Comparison of ENCODE assay signal across 8 cellular contexts in the genomic region with DNA sequence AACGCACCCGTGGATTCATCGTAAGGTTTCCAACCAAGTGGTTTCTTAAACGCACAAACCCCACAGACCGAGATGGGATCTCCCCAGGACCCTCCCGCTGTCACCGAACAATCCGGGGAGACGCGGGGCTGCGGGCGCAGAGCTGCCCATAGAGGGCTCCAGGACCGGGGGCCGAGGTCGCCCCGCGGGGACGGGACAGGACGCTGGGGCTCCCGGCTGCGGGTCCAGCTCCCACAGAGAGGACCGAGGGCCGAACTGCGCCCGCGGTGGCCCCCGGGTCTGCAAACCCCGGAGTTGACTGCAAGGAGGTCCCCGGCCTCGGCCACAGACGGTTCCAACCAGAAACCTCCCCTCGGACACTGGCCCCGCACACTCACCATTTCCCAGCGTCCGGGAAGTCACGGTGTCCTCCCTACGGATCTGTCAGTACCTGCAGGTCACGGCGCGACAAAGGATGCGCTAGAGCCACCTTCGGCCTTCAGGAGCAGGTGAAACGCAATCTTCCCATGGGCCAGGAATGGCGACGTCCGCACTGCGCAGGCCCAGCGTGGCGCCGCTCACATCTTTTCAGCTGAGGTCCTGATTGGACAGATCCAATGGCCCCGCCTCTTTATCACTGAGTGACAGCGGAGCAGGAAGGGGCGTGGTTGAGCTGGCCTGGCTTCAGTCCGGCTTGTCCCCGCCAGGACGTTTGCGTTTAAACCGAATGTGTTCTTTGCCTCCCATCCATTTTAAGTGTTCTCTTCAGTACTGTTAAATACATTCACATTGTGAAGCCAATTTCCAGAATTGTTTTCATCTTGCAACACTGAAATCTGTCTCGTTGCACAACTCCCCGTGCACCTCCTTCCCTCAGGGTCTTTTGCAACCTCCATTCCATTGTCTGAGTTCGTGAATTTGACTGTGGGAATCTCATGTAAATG. TPM values are rescaled to one million over a fixed set of nuclear protein-coding genes. Genes with fewer than 3 reads are reported as not detected.
DNase-seq lines count a peak whose midpoint lies in the region; ATAC-seq, FAIRE-seq and TF ChIP-seq lines count a peak whose summit lies in the region.

A gene (minus strand): TSS at position 534 of the 923 bp plus-strand sequence. CDS start 154 bp downstream, at position 380.

- H3K27me3 ChIP-seq in OCI-LY1 (ENCODE audit: insufficient read depth, low read length), result no peaks in the 10 kb centered on the region

- peak within 1 kb of the TSS; percentile 8 for H3K27ac ChIP-seq in OCI-LY1 (ENCODE audit: low read depth, low read length, poor library complexity, severe bottlenecking)

- H3K4me3 ChIP-seq in OCI-LY1 (ENCODE audit: low read depth, low read length, poor library complexity, severe bottlenecking) (peak within 1 kb of the TSS; percentile 70), epithelial cell of proximal tubule (ENCODE audit: low read depth, low read length) (peak within 1 kb of the TSS; percentile 76), mucosa of descending colon (peak within 1 kb of the TSS; percentile 72)

- no peaks in the 10 kb centered on the region for H3F3A ChIP-seq in OCI-LY1 (ENCODE audit: insufficient read depth, low read length)

- TF ChIP-seq CTCF in OCI-LY1 (IDR thresholded peaks at IDR 0.05; ENCODE audit: low read length) (no peak), epithelial cell of proximal tubule (conservative IDR thresholded peaks at IDR 0.05; ENCODE audit: low read depth, low read length) (peak; percentile 28), mucosa of descending colon (IDR thresholded peaks at IDR 0.05) (no peak)

- peaks cover 32% of the 10 kb centered on the region for H3K79me2 ChIP-seq in OCI-LY1 (ENCODE audit: insufficient read depth, low read length)

- H3K4me1 ChIP-seq in OCI-LY1 (ENCODE audit: insufficient read depth, low read length, severe bottlenecking) (peaks cover 15% of the 10 kb centered on the region), mucosa of descending colon (ENCODE audit: low read depth) (peaks cover 4% of the 10 kb centered on the region)

- H3K4me2 ChIP-seq in OCI-LY1 (ENCODE audit: low read length), result peak within 1 kb of the TSS; percentile 79

- FAIRE-seq in HTR-8/SVneo (lab: Jason Lieb, UNC), result peak; percentile 97

- H3K9me3 ChIP-seq in OCI-LY1 (ENCODE audit: low read length) (peaks cover 9% of the 10 kb centered on the region), mucosa of descending colon (peaks cover 23% of the 10 kb centered on the region)

- H3K9me2 ChIP-seq in OCI-LY1 (ENCODE audit: low read depth, low read length), result no peaks in the 10 kb centered on the region

- intact Hi-C loops in mucosa of descending colon (cut with DNase I, micrococcal nuclease), result no loop called here

- H3K36me3 ChIP-seq in OCI-LY1 (ENCODE audit: insufficient read depth, low read length) (peaks cover 38% of the 10 kb centered on the region), mucosa of descending colon (ENCODE audit: low read depth) (no peaks in the 10 kb centered on the region)

- H2AFZ ChIP-seq in OCI-LY1 (ENCODE audit: low read length), result peak within 1 kb of the TSS; percentile 85

- peak within 1 kb of the TSS; percentile 70 for H3K9ac ChIP-seq in OCI-LY1 (ENCODE audit: low read length)

- ATAC-seq in GM21381 (IDR thresholded peaks at IDR 0.05; ENCODE audit: unreplicated experiment), result peak; percentile 100
- peak; percentile 100 for ATAC-seq in mucosa of descending colon

- no peaks in the 10 kb centered on the region for H4K20me1 ChIP-seq in OCI-LY1 (ENCODE audit: insufficient read depth, low read length)

- DNase-seq in D341Med (ENCODE audit: low spot score) (peak; percentile 99), HTR-8/SVneo (ENCODE audit: insufficient read length, low spot score) (peak; percentile 99), activated T-cell treated with anti-CD3 and anti-CD28 coated beads for 4 hours (peak; percentile 90), epithelial cell of proximal tubule (ENCODE audit: low read depth) (peak; percentile 73), mucosa of descending colon (peak; percentile 93 to 97 (median 93))
- DNase-seq in stimulated activated CD8-positive, alpha-beta memory T cell treated with anti-CD3 and anti-CD28 coated beads, Interleukin-4, amount 100 ng/mL, for 1 hour (ENCODE audit: low read depth in 2 of 2, low spot score in 1 of 2), result peak; percentile 72 to 83

RNA-seq across cellular contexts. Expression of the gene that starts here (rescaled TPM):
- 2.0 and 2.7 TPM in 2 replicates for total RNA-seq in epithelial cell of proximal tubule
- total RNA-seq in mucosa of descending colon, result 1 to 10 TPM; 2.6 to 7.6 (median 2.8) TPM

Comparison
In these comparisons a context has a peak if more than half of its experiments do, and no peak if none do; other contexts are left out.
1. Peak in every context shown above with its lines: DNase-seq, ATAC-seq, H3K4me3 ChIP-seq and H3K27ac ChIP-seq.